1 cellular context compared by ENCODE assay signal in the genomic region with DNA sequence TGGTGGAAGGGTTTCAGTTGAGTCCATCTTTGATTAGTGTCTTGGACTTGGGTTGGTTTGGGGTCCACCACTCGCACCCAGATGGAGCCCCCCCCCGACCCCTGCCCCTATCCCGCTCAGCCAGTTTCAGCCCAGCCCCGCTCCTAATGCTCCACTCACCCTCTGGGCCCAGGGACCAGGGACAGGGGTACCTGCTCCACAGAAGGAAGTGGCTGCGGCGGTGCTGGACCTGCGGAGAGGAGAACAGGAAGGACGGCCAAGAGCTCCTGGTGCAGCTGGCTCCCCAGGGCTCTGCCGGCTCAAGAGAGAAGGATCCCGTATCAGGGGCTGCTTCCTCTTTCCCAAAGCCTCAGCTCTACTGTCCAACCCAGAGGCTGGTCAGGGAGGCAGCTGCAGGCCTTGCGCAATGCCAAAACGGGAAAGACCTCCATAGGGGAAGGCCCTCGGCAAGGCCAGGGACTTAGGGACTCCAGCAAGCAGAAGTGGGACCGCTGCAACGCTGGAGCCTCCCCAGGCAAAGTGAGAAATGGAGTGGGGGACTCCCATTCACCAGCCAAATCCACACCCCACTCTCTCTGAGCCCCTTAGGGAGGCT.
TF ChIP-seq lines count a peak whose summit lies in the region.

A gene (minus strand): TSS at position 322 of the 595 bp plus-strand sequence. CDS start 5,472 bp downstream, outside the sequence.

TF ChIP-seq in WTC11, 78 proteins besides CTCF, POLR2A, EP300 and RAD21 (continued from another document):
- TF ChIP-seq, protein P1, sequence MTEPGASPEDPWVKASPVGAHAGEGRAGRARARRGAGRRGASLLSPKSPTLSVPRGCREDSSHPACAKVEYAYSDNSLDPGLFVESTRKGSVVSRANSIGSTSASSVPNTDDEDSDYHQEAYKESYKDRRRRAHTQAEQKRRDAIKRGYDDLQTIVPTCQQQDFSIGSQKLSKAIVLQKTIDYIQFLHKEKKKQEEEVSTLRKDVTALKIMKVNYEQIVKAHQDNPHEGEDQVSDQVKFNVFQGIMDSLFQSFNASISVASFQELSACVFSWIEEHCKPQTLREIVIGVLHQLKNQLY (CRISPR knock-in tag; IDR thresholded peaks at IDR 0.05), result no peak
- TF ChIP-seq GABPB1 (CRISPR knock-in tag; IDR thresholded peaks at IDR 0.05) (no peak), ZNF138 (CRISPR knock-in tag; conservative IDR thresholded peaks at IDR 0.05) (no peak), CREM (CRISPR knock-in tag; IDR thresholded peaks at IDR 0.05) (no peak), ZNF263 (CRISPR knock-in tag; IDR thresholded peaks at IDR 0.05; ENCODE audit: low read depth) (no peak), SMAD4 (CRISPR knock-in tag; IDR thresholded peaks at IDR 0.05) (no peak)
